ENCODE assay signal across 26 cellular contexts in genomic region chr3:6097021-6097420, GRCh38.
"Had no signal": no experiment of that assay in that cellular context is flagged by ENCODE, and none has a peak within 500 bp of the region (broad histone marks: within the 10 kb centered on the region; RNA-seq: fewer than 3 reads in every experiment).

No MANE protein-coding gene starts in this region.

- FAIRE-seq: HepG2 had no signal

- H3K9me3 ChIP-seq: MG63, Peyer's patch, SJCRH30 had no signal

- H3K27ac ChIP-seq: PC-9, Peyer's patch, SJCRH30 had no signal

- H2AFZ ChIP-seq: PC-9 had no signal

- H3K4me3 ChIP-seq: MG63, PC-9, Peyer's patch, SJCRH30 had no signal

- ATAC-seq: HepG2, Right ventricle myocardium inferior, SK-N-SH treated with all-trans-retinoic acid at 6 μM for 48 hours had no signal

- H3K36me3 ChIP-seq: MG63, Peyer's patch, SJCRH30 had no signal

- DNase-seq: IMR-90, Karpas-422, KG1, MG63, NCI-H1092, NCI-H1105 treated with DMSO at 0.1 percent for 48 hours, NCI-H1417 treated with DMSO at 0.1 percent for 48 hours, NCI-H146, NCI-H1694 treated with DMSO at 0.1 percent for 48 hours, NCI-H1930, NCI-H2081 treated with DMSO at 0.1 percent for 48 hours, NCI-H2171, NCI-H226, NCI-H446, NCI-H510A, NCI-H524 treated with DMSO at 0.1 percent for 48 hours, NCI-H69, OCI-M1, PC-9, Peyer's patch, SHP77 treated with DMSO at 0.1 percent for 48 hours, SJCRH30, T-helper 1 cell had no signal

- H3K4me1 ChIP-seq: Peyer's patch, SJCRH30 had no signal

- H3K4me2 ChIP-seq: PC-9 had no signal

- H3K27me3 ChIP-seq: MG63, Peyer's patch, SJCRH30 had no signal
